9 cellular contexts compared by ENCODE assay signal in genomic region chr1:9626201-9626608, GRCh38. TPM values are rescaled to one million over a fixed set of nuclear protein-coding genes. Genes with fewer than 3 reads are reported as not detected.
DNase-seq lines count a peak whose midpoint lies in the region; ATAC-seq and TF ChIP-seq lines count a peak whose summit lies in the region.
"Had no signal": no experiment of that assay in that cellular context is flagged by ENCODE, and none has a peak within 500 bp of the region (broad histone marks: within the 10 kb centered on the region; RNA-seq: fewer than 3 reads in every experiment).

No MANE protein-coding gene starts in this region.

- H3K9me3 ChIP-seq in suprapubic skin = no peaks in the 10 kb centered on the region

- H3K36me3 Mint-ChIP-seq in effector memory CD8-positive, alpha-beta T cell (ENCODE audit: insufficient read depth) = peaks cover 27% of the 10 kb centered on the region

- no peaks in the 10 kb centered on the region for H3K9me3 Mint-ChIP-seq in effector memory CD8-positive, alpha-beta T cell

- H3K4me3 ChIP-seq in GM08714 (ENCODE audit: low read length) (peak overlapping the region; percentile 50; the same call in 1 of the 2 replicates), suprapubic skin (no peak overlapping the region)
- H3K4me3 ChIP-seq: lung had no signal

- WGBS in suprapubic skin = 54% methylated on average over 9 of the region's 9 CpGs

- DNase-seq in KBM-7 = peak; percentile 10
- DNase-seq in effector memory CD8-positive, alpha-beta T cell = peak in 1 of 3 experiments; percentile 18
- no peak for DNase-seq in NCI-H2081 treated with DMSO at 0.1 percent for 48 hours (lab: John Stamatoyannopoulos, UW)
- no peak for DNase-seq in NCI-H2107 treated with DMSO at 0.1 percent for 48 hours (lab: John Stamatoyannopoulos, UW; ENCODE audit: unreplicated experiment)
- DNase-seq in suprapubic skin (ENCODE audit: low spot score in 2 of 2) = no peak

- no peak overlapping the region for H3K27ac ChIP-seq in suprapubic skin

- peak overlapping the region; percentile 71 to 95 for H3K27ac Mint-ChIP-seq in effector memory CD8-positive, alpha-beta T cell

- no peak for TF ChIP-seq POLR2A in suprapubic skin (IDR thresholded peaks at IDR 0.05)

- TF ChIP-seq CTCF in suprapubic skin (IDR thresholded peaks at IDR 0.05) = no peak

- H3K4me3 Mint-ChIP-seq in effector memory CD8-positive, alpha-beta T cell = peak overlapping the region; percentile 83 to 90

- no peak for TF ChIP-seq EP300 in suprapubic skin (IDR thresholded peaks at IDR 0.05)

- H3K4me1 ChIP-seq in suprapubic skin = peaks cover 5% of the 10 kb centered on the region

- in situ Hi-C loops in KBM-7 (cut with MboI; ENCODE audit: low pct_unique_long_range_greater_than_20kb, low sequenced_read_pairs) = no loop called here

- H3K36me3 ChIP-seq in suprapubic skin = no peaks in the 10 kb centered on the region

- ATAC-seq in GM19463 (IDR thresholded peaks at IDR 0.05; ENCODE audit: unreplicated experiment) (peak; percentile 51), HG03565 (IDR thresholded peaks at IDR 0.05; ENCODE audit: unreplicated experiment) (no peak)
- peak; percentile 8 for ATAC-seq in effector memory CD8-positive, alpha-beta T cell (replicated peaks)

- peaks cover 0 to 2% of the 10 kb centered on the region in 2 donors for H3K27me3 Mint-ChIP-seq in effector memory CD8-positive, alpha-beta T cell

- peaks cover 4% of the 10 kb centered on the region for H3K27me3 ChIP-seq in suprapubic skin

- H3K4me1 Mint-ChIP-seq in effector memory CD8-positive, alpha-beta T cell (ENCODE audit: low read depth in 2 of 2) = peaks cover 36 to 39% of the 10 kb centered on the region in 2 donors

RNA-seq across cellular contexts. Expression of gene PIK3CD, which starts 25.3 kb away (rescaled TPM):
- 1 to 10 TPM; 4.0 to 8.6 (median 6.4) TPM for total RNA-seq in suprapubic skin

RNA-seq across cellular contexts. Expression of gene TMEM201, which starts 37.5 kb away (rescaled TPM):
- 10 to 100 TPM; 11.6 to 14.6 (median 11.9) TPM for total RNA-seq in suprapubic skin
